Comparison of ENCODE assay signal across 15 cellular contexts in the genomic region with DNA sequence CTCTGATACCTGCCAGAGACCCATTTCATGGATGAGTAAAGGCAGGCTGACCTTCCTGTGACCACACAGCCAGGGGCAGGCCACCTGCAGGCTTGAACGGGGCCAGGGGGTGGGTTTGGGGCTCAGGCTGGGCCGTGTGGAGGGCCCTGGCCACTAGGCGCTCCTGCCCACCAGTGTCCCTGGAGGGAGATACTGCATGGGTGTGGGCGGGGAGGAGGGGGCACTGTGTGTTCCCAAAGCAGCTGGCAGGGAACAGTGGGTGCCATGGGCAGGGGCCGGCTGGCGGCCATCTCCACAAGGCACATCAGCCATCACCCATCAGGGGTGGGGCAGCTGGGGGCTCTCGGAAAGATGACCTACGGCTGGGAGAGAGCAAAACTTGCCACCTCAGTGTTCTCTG.
"Had no signal": no experiment of that assay in that cellular context is flagged by ENCODE, and none has a peak within 500 bp of the region (broad histone marks: within the 10 kb centered on the region; RNA-seq: fewer than 3 reads in every experiment).

No MANE protein-coding gene starts in this region.

- H3K27me3 ChIP-seq: dorsolateral prefrontal cortex, gastrocnemius medialis, heart left ventricle, thyroid gland, vagina had no signal

- H3K27ac Mint-ChIP-seq: activated B cell treated with CpG ODN at 0.5 μM for 24 hours; activated CD4-positive, alpha-beta T cell treated with anti-CD3 and anti-CD28 coated beads, Interleukin-2, amount 10 ng/mL, durations not matched to agents 7 days and 5 days; activated naive CD4-positive, alpha-beta T cell treated with anti-CD3 and anti-CD28 coated beads, Interleukin-2, amount 10 ng/mL, durations not matched to agents 7 days and 5 days; immature natural killer cell; T-helper 2 cell treated with Interferon-gamma antibody and Interleukin-4, amounts not matched to agents 5 μg/mL and 100 μg/mL, for 36 hours had no signal

- H3K9me3 Mint-ChIP-seq: activated naive CD4-positive, alpha-beta T cell treated with anti-CD3 and anti-CD28 coated beads, Interleukin-2, amount 10 ng/mL, durations not matched to agents 7 days and 5 days; immature natural killer cell; T-helper 2 cell treated with Interferon-gamma antibody and Interleukin-4, amounts not matched to agents 5 μg/mL and 100 μg/mL, for 36 hours had no signal

- H3K4me3 Mint-ChIP-seq: activated B cell treated with CpG ODN at 0.5 μM for 24 hours; activated CD4-positive, alpha-beta T cell treated with anti-CD3 and anti-CD28 coated beads, Interleukin-2, amount 10 ng/mL, durations not matched to agents 7 days and 5 days; activated naive CD4-positive, alpha-beta T cell treated with anti-CD3 and anti-CD28 coated beads, Interleukin-2, amount 10 ng/mL, durations not matched to agents 7 days and 5 days; immature natural killer cell; T-helper 2 cell treated with Interferon-gamma antibody and Interleukin-4, amounts not matched to agents 5 μg/mL and 100 μg/mL, for 36 hours had no signal

- H3K27me3 Mint-ChIP-seq: activated B cell treated with CpG ODN at 0.5 μM for 24 hours; activated CD4-positive, alpha-beta T cell treated with anti-CD3 and anti-CD28 coated beads, Interleukin-2, amount 10 ng/mL, durations not matched to agents 7 days and 5 days had no signal

- H3K9me3 ChIP-seq: gastrocnemius medialis, heart left ventricle, lower lobe of right lung, thyroid gland, vagina had no signal

- DNase-seq: activated B cell treated with CpG ODN at 0.5 μM for 24 hours; activated CD4-positive, alpha-beta T cell treated with anti-CD3 and anti-CD28 coated beads, Interleukin-2, amount 10 ng/mL, durations not matched to agents 7 days and 5 days; activated CD8-positive, alpha-beta memory T cell treated with anti-CD3 and anti-CD28 coated beads for 24 hours; activated naive CD4-positive, alpha-beta T cell treated with anti-CD3 and anti-CD28 coated beads, Interleukin-2, amount 10 ng/mL, durations not matched to agents 7 days and 5 days; erythroblast; gastrocnemius medialis; immature natural killer cell; lower lobe of right lung; stimulated activated CD4-positive, alpha-beta T cell treated with anti-CD3 and anti-CD28 coated beads, Interleukin-1b, Interleukin-23, amount 100 ng/mL, for 48 hours; thyroid gland had no signal

- H3K4me3 ChIP-seq: dorsolateral prefrontal cortex, gastrocnemius medialis, heart left ventricle, lower lobe of right lung, thyroid gland, vagina had no signal

- H3K36me3 ChIP-seq: gastrocnemius medialis had no signal

- ATAC-seq: gastrocnemius medialis, heart left ventricle, lower lobe of right lung, sciatic nerve had no signal

- H3K4me1 Mint-ChIP-seq: activated CD4-positive, alpha-beta T cell treated with anti-CD3 and anti-CD28 coated beads, Interleukin-2, amount 10 ng/mL, durations not matched to agents 7 days and 5 days; activated naive CD4-positive, alpha-beta T cell treated with anti-CD3 and anti-CD28 coated beads, Interleukin-2, amount 10 ng/mL, durations not matched to agents 7 days and 5 days had no signal

- H3K36me3 Mint-ChIP-seq: activated naive CD4-positive, alpha-beta T cell treated with anti-CD3 and anti-CD28 coated beads, Interleukin-2, amount 10 ng/mL, durations not matched to agents 7 days and 5 days had no signal

- H3K4me1 ChIP-seq: gastrocnemius medialis had no signal
